Comparison of ENCODE assay signal across 8 cellular contexts in the genomic region with DNA sequence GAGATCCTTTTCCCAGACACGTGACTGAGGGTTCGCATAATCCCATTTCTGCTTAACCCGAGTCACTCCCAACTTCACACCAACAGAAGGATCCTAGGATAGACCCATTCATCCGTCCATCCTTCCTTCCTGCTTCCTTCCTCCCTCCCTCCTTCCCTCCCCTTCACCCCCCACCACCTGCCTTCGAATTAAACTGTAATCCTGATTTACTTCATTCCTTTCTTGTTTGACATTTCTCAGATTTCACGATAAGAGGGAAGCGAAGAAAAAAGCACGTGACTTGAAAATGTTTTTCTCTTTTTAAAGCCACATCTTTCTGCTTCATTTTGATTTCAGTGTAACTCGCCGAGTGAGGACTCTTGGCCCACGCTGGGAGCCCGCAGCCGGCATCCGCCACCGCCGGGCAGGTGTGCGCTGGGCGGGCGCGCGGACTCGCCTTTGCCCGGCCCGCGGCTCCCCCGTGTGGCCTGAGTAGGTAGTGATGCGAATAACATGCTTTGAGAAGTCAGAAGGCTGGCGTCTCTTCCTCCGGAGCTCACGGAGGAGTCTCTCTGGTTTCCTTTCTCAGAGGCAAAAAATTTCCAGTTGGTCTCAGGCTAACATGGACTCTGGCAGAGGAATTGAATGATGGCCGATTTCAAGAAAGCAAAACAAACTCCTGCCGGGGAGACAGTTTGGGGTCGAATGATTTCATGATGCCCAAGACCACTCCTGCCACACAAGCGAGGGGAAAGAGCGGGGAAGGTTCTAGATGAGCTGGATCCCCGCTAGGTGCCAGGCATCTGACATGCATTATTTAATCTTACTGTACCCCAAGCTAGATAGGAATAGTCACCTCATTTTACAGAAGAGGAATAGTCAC.
DNase-seq lines count a peak whose midpoint lies in the region; ATAC-seq, FAIRE-seq and TF ChIP-seq lines count a peak whose summit lies in the region.

No MANE protein-coding gene starts in this region.

- peak; percentile 88 for ATAC-seq in GM18858 (IDR thresholded peaks at IDR 0.05; ENCODE audit: unreplicated experiment)
- ATAC-seq in HG03045 (IDR thresholded peaks at IDR 0.05; ENCODE audit: unreplicated experiment) = peak; percentile 93
- ATAC-seq in HepG2 = peak; percentile 98

- H3K36me3 ChIP-seq in colonic mucosa (no peaks in the 10 kb centered on the region), HepG2 (replicated peaks in 1 of 2; ENCODE audit: control insufficient read depth in 1 of 2, insufficient read depth in 2 of 2, low read length in 2 of 2) (no peaks in the 10 kb centered on the region)

- H3K4me3 Mint-ChIP-seq in activated CD4-positive, alpha-beta T cell treated with anti-CD3 and anti-CD28 coated beads, Interleukin-2, amount 10 ng/mL, durations not matched to agents 24 days and 14 days = peak overlapping the region; percentile 60

- H3K9me3 ChIP-seq in colonic mucosa (no peaks in the 10 kb centered on the region), HepG2 (ENCODE audit: low read length) (no peaks in the 10 kb centered on the region)

- H3K27ac ChIP-seq in colonic mucosa = no peak overlapping the region
- H3K27ac ChIP-seq in HepG2 (ENCODE audit: extremely low read length, insufficient read depth, low read length) = no peak overlapping the region

- H3K27me3 ChIP-seq in colonic mucosa (no peaks in the 10 kb centered on the region), HepG2 (ENCODE audit: control insufficient read depth in 1 of 2, insufficient read depth in 2 of 2, low read length in 2 of 2) (peaks cover 0 to 3% of the 10 kb centered on the region in 2 experiments; a peak in 1 of 5 replicates)

- no peaks in the 10 kb centered on the region for H3K79me2 ChIP-seq in HepG2 (ENCODE audit: insufficient read depth, low read length)

- no TSS peak for BruUV-seq in HepG2 (replicated peaks; lab: Mats Ljungman, UMichigan)

- H3K36me3 Mint-ChIP-seq in activated CD4-positive, alpha-beta T cell treated with anti-CD3 and anti-CD28 coated beads, Interleukin-2, amount 10 ng/mL, durations not matched to agents 24 days and 14 days (ENCODE audit: low read depth) = no peaks in the 10 kb centered on the region

- peaks cover 5% of the 10 kb centered on the region for H3K27me3 Mint-ChIP-seq in activated CD4-positive, alpha-beta T cell treated with anti-CD3 and anti-CD28 coated beads, Interleukin-2, amount 10 ng/mL, durations not matched to agents 24 days and 14 days

- no peaks in the 10 kb centered on the region for H3K9me3 Mint-ChIP-seq in activated CD4-positive, alpha-beta T cell treated with anti-CD3 and anti-CD28 coated beads, Interleukin-2, amount 10 ng/mL, durations not matched to agents 24 days and 14 days

- H3K4me1 Mint-ChIP-seq in activated CD4-positive, alpha-beta T cell treated with anti-CD3 and anti-CD28 coated beads, Interleukin-2, amount 10 ng/mL, durations not matched to agents 24 days and 14 days = peaks cover 18% of the 10 kb centered on the region

- peak; percentile 87 for TF ChIP-seq RAD21 in HepG2 (CRISPR knock-in tag; IDR thresholded peaks at IDR 0.05)

- in situ Hi-C loops in HepG2 (cut with HindIII; ENCODE audit: extremely low pct_ligation_motif_present, low pct_unique_long_range_greater_than_20kb) = loop anchor here (5.0 to 25.0 kb wide), 5 partner anchors 324 to 911 kb away; no protein-coding TSS in a partner anchor

- TF ChIP-seq EP300 in HepG2 (IDR thresholded peaks at IDR 0.05; ENCODE audit: low read depth in 2 of 2, low read length in 2 of 2) (no peak), HepG2 (CRISPR knock-in tag; IDR thresholded peaks at IDR 0.05; ENCODE audit: borderline replicate concordance) (no peak)

- no peak overlapping the region for H3K4me3 ChIP-seq in colonic mucosa
- no peak overlapping the region; a peak in 1 of 6 replicates for H3K4me3 ChIP-seq in HepG2 (replicated peaks in 1 of 3; ENCODE audit: insufficient read depth in 1 of 3, low read depth in 2 of 3, low read length in 3 of 3)

- H3K4me1 ChIP-seq in colonic mucosa = peaks cover 5% of the 10 kb centered on the region
- 0 out of 2 replicates have a peak, but pooled peaks cover 5% of the 10 kb centered on the region for H3K4me1 ChIP-seq in HepG2 (ENCODE audit: insufficient read depth, low read length)

- CTCF ChIA-PET in HepG2 (lab: Yijun Ruan, JAX; ENCODE audit: low intra/inter-chr PET ratio, low total read pairs) = interaction anchor here (1.1 to 2.8 kb wide), 4 partner anchors 324 to 637 kb away, joined by 4 to 27 read pairs (median 18); no protein-coding TSS in a partner anchor

- H3K9ac ChIP-seq in colonic mucosa (ENCODE audit: low read depth in 2 of 2, low read length in 2 of 2) = peak overlapping the region in 1 of 2 donors; percentile 48
- H3K9ac ChIP-seq in HepG2 (ENCODE audit: insufficient read depth, low read depth, low read length) = no peak overlapping the region

- H4K20me1 ChIP-seq in HepG2 (ENCODE audit: insufficient read depth, low read length) = no peaks in the 10 kb centered on the region

- peak overlapping the region; percentile 46; the same call in 1 of the 2 replicates for H3K4me2 ChIP-seq in HepG2 (ENCODE audit: low read depth, low read length)

- TF ChIP-seq POLR2A in HepG2 (IDR thresholded peaks at IDR 0.05; ENCODE audit: insufficient read depth in 1 of 2, low read depth in 2 of 2, low read length in 2 of 2) = no peak

- FAIRE-seq in HepG2 (lab: Jason Lieb, UNC) = no peak

- no peak overlapping the region for H2AFZ ChIP-seq in HepG2 (ENCODE audit: low read length)

- DNase-seq in AG08396 (ENCODE audit: low spot score) = peak; percentile 85
- peak; percentile 79 for DNase-seq in NCI-H345 (lab: John Stamatoyannopoulos, UW)
- DNase-seq in activated CD4-positive, alpha-beta T cell treated with anti-CD3 and anti-CD28 coated beads, Interleukin-2, amount 10 ng/mL, durations not matched to agents 24 days and 14 days = peak; percentile 96
- DNase-seq in colonic mucosa = peak; percentile 93
- DNase-seq in HepG2 (ENCODE audit: low spot score) = peak; percentile 23
- peak; percentile 83 for DNase-seq in stimulated activated CD4-positive, alpha-beta T cell treated with anti-CD3 and anti-CD28 coated beads, Interleukin-4, amount 100 ng/mL, for 24 hours

- TF ChIP-seq CTCF in colonic mucosa (IDR thresholded peaks at IDR 0.05) = peak; percentile 87
- TF ChIP-seq CTCF in HepG2 (CRISPR knock-in tag; IDR thresholded peaks at IDR 0.05) = peak; percentile 85

- WGBS in HepG2 (ENCODE audit: low lambda C conversion rate) = 19% methylated on average over 27 of the region's 36 CpGs

- no peak overlapping the region for H3K27ac Mint-ChIP-seq in activated CD4-positive, alpha-beta T cell treated with anti-CD3 and anti-CD28 coated beads, Interleukin-2, amount 10 ng/mL, durations not matched to agents 24 days and 14 days

- intact Hi-C loops in activated CD4-positive, alpha-beta T cell treated with anti-CD3 and anti-CD28 coated beads, Interleukin-2, amount 10 ng/mL, durations not matched to agents 24 days and 14 days (cut with micrococcal nuclease) = loop anchor here (1.0 to 10.0 kb wide), 6 partner anchors 116 to 637 kb away; no protein-coding TSS in a partner anchor
- intact Hi-C loops in colonic mucosa (cut with DNase I) (loop anchor here (5.0 kb wide), 4 partner anchors 324 to 639 kb away; no protein-coding TSS in a partner anchor), HepG2 (cut with micrococcal nuclease; ENCODE audit: unreplicated experiment) (loop anchor here (1.0 kb wide), 3 partner anchors 326 to 637 kb away; no protein-coding TSS in a partner anchor)

- POLR2A ChIA-PET in HepG2 (lab: Yijun Ruan, JAX) = no interaction called here

TF ChIP-seq in HepG2, 621 proteins besides CTCF, POLR2A, EP300 and RAD21 (continues in another document):
- TF ChIP-seq, protein P1, sequence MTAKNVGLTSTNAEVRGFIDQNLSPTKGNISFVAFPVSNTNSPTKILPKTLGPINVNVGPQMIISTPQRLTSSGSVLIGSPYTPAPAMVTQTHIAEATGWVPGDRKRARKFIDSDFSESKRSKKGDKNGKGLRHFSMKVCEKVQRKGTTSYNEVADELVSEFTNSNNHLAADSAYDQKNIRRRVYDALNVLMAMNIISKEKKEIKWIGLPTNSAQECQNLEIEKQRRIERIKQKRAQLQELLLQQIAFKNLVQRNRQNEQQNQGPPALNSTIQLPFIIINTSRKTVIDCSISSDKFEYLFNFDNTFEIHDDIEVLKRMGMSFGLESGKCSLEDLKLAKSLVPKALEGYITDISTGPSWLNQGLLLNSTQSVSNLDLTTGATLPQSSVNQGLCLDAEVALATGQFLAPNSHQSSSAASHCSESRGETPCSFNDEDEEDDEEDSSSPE (CRISPR knock-in tag; IDR thresholded peaks at IDR 0.05) = peak; percentile 32; the same call in 1 of the 2 replicates
- TF ChIP-seq, protein P2, sequence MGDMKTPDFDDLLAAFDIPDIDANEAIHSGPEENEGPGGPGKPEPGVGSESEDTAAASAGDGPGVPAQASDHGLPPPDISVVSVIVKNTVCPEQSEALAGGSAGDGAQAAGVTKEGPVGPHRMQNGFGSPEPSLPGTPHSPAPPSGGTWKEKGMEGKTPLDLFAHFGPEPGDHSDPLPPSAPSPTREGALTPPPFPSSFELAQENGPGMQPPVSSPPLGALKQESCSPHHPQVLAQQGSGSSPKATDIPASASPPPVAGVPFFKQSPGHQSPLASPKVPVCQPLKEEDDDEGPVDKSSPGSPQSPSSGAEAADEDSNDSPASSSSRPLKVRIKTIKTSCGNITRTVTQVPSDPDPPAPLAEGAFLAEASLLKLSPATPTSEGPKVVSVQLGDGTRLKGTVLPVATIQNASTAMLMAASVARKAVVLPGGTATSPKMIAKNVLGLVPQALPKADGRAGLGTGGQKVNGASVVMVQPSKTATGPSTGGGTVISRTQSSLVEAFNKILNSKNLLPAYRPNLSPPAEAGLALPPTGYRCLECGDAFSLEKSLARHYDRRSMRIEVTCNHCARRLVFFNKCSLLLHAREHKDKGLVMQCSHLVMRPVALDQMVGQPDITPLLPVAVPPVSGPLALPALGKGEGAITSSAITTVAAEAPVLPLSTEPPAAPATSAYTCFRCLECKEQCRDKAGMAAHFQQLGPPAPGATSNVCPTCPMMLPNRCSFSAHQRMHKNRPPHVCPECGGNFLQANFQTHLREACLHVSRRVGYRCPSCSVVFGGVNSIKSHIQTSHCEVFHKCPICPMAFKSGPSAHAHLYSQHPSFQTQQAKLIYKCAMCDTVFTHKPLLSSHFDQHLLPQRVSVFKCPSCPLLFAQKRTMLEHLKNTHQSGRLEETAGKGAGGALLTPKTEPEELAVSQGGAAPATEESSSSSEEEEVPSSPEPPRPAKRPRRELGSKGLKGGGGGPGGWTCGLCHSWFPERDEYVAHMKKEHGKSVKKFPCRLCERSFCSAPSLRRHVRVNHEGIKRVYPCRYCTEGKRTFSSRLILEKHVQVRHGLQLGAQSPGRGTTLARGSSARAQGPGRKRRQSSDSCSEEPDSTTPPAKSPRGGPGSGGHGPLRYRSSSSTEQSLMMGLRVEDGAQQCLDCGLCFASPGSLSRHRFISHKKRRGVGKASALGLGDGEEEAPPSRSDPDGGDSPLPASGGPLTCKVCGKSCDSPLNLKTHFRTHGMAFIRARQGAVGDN (CRISPR knock-in tag; IDR thresholded peaks at IDR 0.05) = peak; percentile 52
- TF ChIP-seq ZFAT (CRISPR knock-in tag; conservative IDR thresholded peaks at IDR 0.05) = no peak

Comparison
In these comparisons a context has a peak if more than half of its experiments do, and no peak if none do; other contexts are left out.
1. DNase-seq: peak in every context shown above with its lines; median percentile 96 in activated CD4-positive, alpha-beta T cell treated with anti-CD3 and anti-CD28 coated beads, Interleukin-2, amount 10 ng/mL, durations not matched to agents 24 days and 14 days; 93 in colonic mucosa; 85 in AG08396; 83 in stimulated activated CD4-positive, alpha-beta T cell treated with anti-CD3 and anti-CD28 coated beads, Interleukin-4, amount 100 ng/mL, for 24 hours; 79 in NCI-H345; 23 in HepG2.